Comparison of ENCODE assay signal across 1 cellular context in the genomic region with DNA sequence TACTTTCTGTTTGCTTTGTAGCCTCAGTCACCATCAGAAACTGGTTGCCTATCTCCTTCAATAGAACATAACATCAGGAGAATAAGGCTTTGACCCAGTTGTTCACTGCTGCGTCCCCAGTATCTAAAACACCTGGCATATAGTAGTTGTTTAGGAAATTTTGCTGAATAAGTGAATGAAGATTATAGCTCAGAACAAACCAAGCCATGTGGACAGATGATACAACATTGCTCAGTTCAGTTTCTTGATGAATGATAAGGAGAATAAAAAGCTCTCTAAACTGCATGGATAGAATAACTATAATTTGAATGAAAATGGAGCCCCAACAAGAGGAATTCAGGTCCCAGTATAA.
TF ChIP-seq lines count a peak whose summit lies in the region.

No MANE protein-coding gene starts in this region.

TF ChIP-seq in endothelial cell of umbilical vein, 7 proteins besides CTCF, POLR2A, EP300 and RAD21 (continued from another document):
- TF ChIP-seq GATA2 (IDR thresholded peaks at IDR 0.05; ENCODE audit: insufficient read depth, insufficient read length, low read depth, low read length): no peak
- no peak for TF ChIP-seq POLR2AphosphoS5 (IDR thresholded peaks at IDR 0.05; ENCODE audit: insufficient read depth, low read depth, low read length)
- TF ChIP-seq EZH2 (IDR thresholded peaks at IDR 0.05; ENCODE audit: borderline replicate concordance, low read depth, low read length, severe bottlenecking): no peak
TF ChIP-seq in endothelial cell of umbilical vein: peak in this region for 0.
